In the genomic region with DNA sequence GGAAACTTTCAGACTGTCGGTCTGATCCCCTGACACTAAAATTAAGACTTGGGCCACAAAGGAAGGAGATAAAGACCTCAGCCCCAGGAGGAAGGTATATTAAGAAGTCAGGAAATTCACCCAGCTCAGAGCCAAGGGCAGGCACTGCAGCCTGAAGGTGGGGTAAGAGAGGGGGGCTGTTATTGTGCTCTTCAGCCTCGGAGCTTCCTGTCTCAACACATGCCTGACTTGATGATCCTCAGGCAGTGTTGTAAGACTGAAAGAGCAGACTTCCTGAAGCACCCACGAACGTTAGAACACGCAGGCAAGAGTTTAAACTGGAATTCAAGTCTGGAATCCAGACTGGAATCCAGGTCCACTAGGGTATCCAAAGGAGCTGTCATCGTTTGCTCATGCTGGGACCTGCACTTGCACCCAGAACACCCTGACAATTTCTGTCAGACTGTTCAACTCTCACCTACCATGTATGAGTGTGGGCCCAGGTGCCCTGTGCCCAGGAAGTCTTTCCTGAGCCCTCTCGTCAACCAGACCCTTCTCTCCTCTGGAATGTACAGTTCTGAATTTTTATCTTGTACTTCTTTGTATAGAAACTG, we compare ENCODE assay signal across 16 cellular contexts. TPM values are rescaled to one million over a fixed set of nuclear protein-coding genes. Genes with fewer than 3 reads are reported as not detected.
DNase-seq lines count a peak whose midpoint lies in the region; ATAC-seq and TF ChIP-seq lines count a peak whose summit lies in the region.
"Had no signal": no experiment of that assay in that cellular context is flagged by ENCODE, and none has a peak within 500 bp of the region (broad histone marks: within the 10 kb centered on the region; RNA-seq: fewer than 3 reads in every experiment).

No MANE protein-coding gene starts in this region.

- intact Hi-C loops in heart right ventricle (cut with DNase I), result loop anchor here in 1 of 10 donors (1.0 kb wide), 1 partner anchor 26 kb away; no protein-coding TSS in a partner anchor
- intact Hi-C loops in Right ventricle myocardium superior (cut with DNase I), result no loop called here
- intact Hi-C loops in dendritic cell treated with granulocyte-macrophage colony-stimulating factor and Interleukin-4, amounts not matched to agents 40 ng/mL and 50 ng/mL, for 4 days (cut with micrococcal nuclease), result no loop called here

- no peaks in the 10 kb centered on the region for H3K9me3 ChIP-seq in heart right ventricle
- H3K9me3 ChIP-seq in smooth muscle cell (replicated peaks; ENCODE audit: low read depth), result no peaks in the 10 kb centered on the region
- H3K9me3 ChIP-seq: stomach had no signal

- no peak overlapping the region for H3K4me3 ChIP-seq in heart right ventricle
- no peak overlapping the region for H3K4me3 ChIP-seq in smooth muscle cell
- H3K4me3 ChIP-seq: stomach had no signal

- no peak overlapping the region for H3K4me3 Mint-ChIP-seq in dendritic cell treated with granulocyte-macrophage colony-stimulating factor and Interleukin-4, amounts not matched to agents 40 ng/mL and 50 ng/mL, for 4 days
- H3K4me3 Mint-ChIP-seq: activated CD4-positive, alpha-beta memory T cell treated with anti-CD3 and anti-CD28 coated beads for 36 hours; memory B cell had no signal

- no peaks in the 10 kb centered on the region for H3K36me3 Mint-ChIP-seq in dendritic cell treated with granulocyte-macrophage colony-stimulating factor and Interleukin-4, amounts not matched to agents 40 ng/mL and 50 ng/mL, for 4 days (ENCODE audit: low read depth)
- H3K36me3 Mint-ChIP-seq: activated CD4-positive, alpha-beta memory T cell treated with anti-CD3 and anti-CD28 coated beads for 36 hours; memory B cell had no signal

- DNase-seq in heart right ventricle (no peak), Right ventricle myocardium superior (no peak), MV-4-11 (lab: John Stamatoyannopoulos, UW) (peak; percentile 40), smooth muscle cell (lab: John Stamatoyannopoulos, UW; ENCODE audit: unreplicated experiment) (no peak), H4 (ENCODE audit: low spot score) (no peak), NCI-H82 (lab: John Stamatoyannopoulos, UW) (no peak), putamen (ENCODE audit: low spot score) (no peak)
- DNase-seq: activated CD4-positive, alpha-beta memory T cell treated with anti-CD3 and anti-CD28 coated beads for 36 hours; activated effector memory CD4-positive, alpha-beta T cell treated with anti-CD3 and anti-CD28 coated beads, Interleukin-2, amount 50 U/mL, for 16 hours; NCI-H1930; NCI-H524 treated with DMSO at 0.1 percent for 48 hours; stomach; T1000 had no signal

- WGBS in heart right ventricle, 2 donors, result 46 to 47% methylated on average over 7 of the region's 7 CpGs
- 42% methylated on average over 7 of the region's 7 CpGs for WGBS in smooth muscle cell (ENCODE audit: low lambda C conversion rate)

- H3K36me3 ChIP-seq in heart right ventricle (no peaks in the 10 kb centered on the region), smooth muscle cell (ENCODE audit: low read depth) (no peaks in the 10 kb centered on the region)
- H3K36me3 ChIP-seq: stomach had no signal

- H3K79me2 ChIP-seq in smooth muscle cell (ENCODE audit: low read depth), result peaks cover 10% of the 10 kb centered on the region

- ATAC-seq in heart right ventricle, result peak; percentile 45 to 83 (median 80)
- ATAC-seq in Right ventricle myocardium superior (ENCODE audit: poor library complexity), result no peak

- H3K4me1 Mint-ChIP-seq in dendritic cell treated with granulocyte-macrophage colony-stimulating factor and Interleukin-4, amounts not matched to agents 40 ng/mL and 50 ng/mL, for 4 days (ENCODE audit: low read depth), result peaks cover 17% of the 10 kb centered on the region
- H3K4me1 Mint-ChIP-seq: memory B cell had no signal

- H3K9me3 Mint-ChIP-seq in dendritic cell treated with granulocyte-macrophage colony-stimulating factor and Interleukin-4, amounts not matched to agents 40 ng/mL and 50 ng/mL, for 4 days, result no peaks in the 10 kb centered on the region
- H3K9me3 Mint-ChIP-seq: activated CD4-positive, alpha-beta memory T cell treated with anti-CD3 and anti-CD28 coated beads for 36 hours; memory B cell had no signal

- TF ChIP-seq CTCF in heart right ventricle (IDR thresholded peaks at IDR 0.05), result peak in 1 of 9 donors; percentile 21
- no peak for TF ChIP-seq CTCF in smooth muscle cell (IDR thresholded peaks at IDR 0.05; ENCODE audit: borderline replicate concordance, insufficient read depth, poor library complexity, severe bottlenecking)

- peaks cover 10% of the 10 kb centered on the region for H3F3A ChIP-seq in smooth muscle cell (ENCODE audit: low read depth)

- H3K27ac ChIP-seq in heart right ventricle, result peak overlapping the region in 5 of 10 donors; percentile 15 to 49 (median 38)
- H3K27ac ChIP-seq in smooth muscle cell (ENCODE audit: low read depth), result no peak overlapping the region
- H3K27ac ChIP-seq: stomach had no signal

- H3K27ac Mint-ChIP-seq in dendritic cell treated with granulocyte-macrophage colony-stimulating factor and Interleukin-4, amounts not matched to agents 40 ng/mL and 50 ng/mL, for 4 days, result peak overlapping the region; percentile 42
- H3K27ac Mint-ChIP-seq: activated CD4-positive, alpha-beta memory T cell treated with anti-CD3 and anti-CD28 coated beads for 36 hours; memory B cell had no signal

- no peaks in the 10 kb centered on the region for H3K27me3 ChIP-seq in heart right ventricle
- no peaks in the 10 kb centered on the region for H3K27me3 ChIP-seq in smooth muscle cell (ENCODE audit: low read depth)

- H3K9ac ChIP-seq in smooth muscle cell (ENCODE audit: low read depth), result no peak overlapping the region

- H3K27me3 Mint-ChIP-seq in dendritic cell treated with granulocyte-macrophage colony-stimulating factor and Interleukin-4, amounts not matched to agents 40 ng/mL and 50 ng/mL, for 4 days, result peaks cover 34% of the 10 kb centered on the region

- H2AFZ ChIP-seq in smooth muscle cell (ENCODE audit: low read depth), result peak overlapping the region; percentile 40

- peak overlapping the region; percentile 30 for H3K4me2 ChIP-seq in smooth muscle cell

- H3K4me1 ChIP-seq in heart right ventricle (peaks cover 0 to 43% (median 11%) of the 10 kb centered on the region in 9 donors), smooth muscle cell (ENCODE audit: low read depth) (peaks cover 9% of the 10 kb centered on the region)
- H3K4me1 ChIP-seq: stomach had no signal

- no peaks in the 10 kb centered on the region for H4K20me1 ChIP-seq in smooth muscle cell (ENCODE audit: low read depth)

RNA-seq across cellular contexts. Expression of gene FLT1, which starts 10.7 kb away (rescaled TPM):
- total RNA-seq in heart right ventricle (10 to 100 TPM; 34.9 to 76.3 (median 47.2) TPM), Right ventricle myocardium superior (42.0 TPM), smooth muscle cell (738 and 786 TPM in 2 replicates)
- polyA plus RNA-seq in heart right ventricle (10 to 100 TPM; 15.2 to 22.9 TPM), smooth muscle cell (329 and 495 TPM in 2 replicates)
- 0.25 and 0.43 TPM in 2 replicates for total RNA-seq in H4 (2014; rRNA removed; shearing (Covaris generic))
- total RNA-seq: LHCN-M2 had no signal

Comparison
In these comparisons a context has a peak if more than half of its experiments do, and no peak if none do; other contexts are left out.
1. RNA of gene FLT1, which starts 10.7 kb away (total RNA-seq): 738 to 786 TPM in smooth muscle cell, 34.9 to 76.3 TPM in heart right ventricle and 42.0 TPM in Right ventricle myocardium superior (single experiment); 0.25 to 0.43 TPM in H4; every median in the first group is over 10 times any median in the second.